In the genomic region with DNA sequence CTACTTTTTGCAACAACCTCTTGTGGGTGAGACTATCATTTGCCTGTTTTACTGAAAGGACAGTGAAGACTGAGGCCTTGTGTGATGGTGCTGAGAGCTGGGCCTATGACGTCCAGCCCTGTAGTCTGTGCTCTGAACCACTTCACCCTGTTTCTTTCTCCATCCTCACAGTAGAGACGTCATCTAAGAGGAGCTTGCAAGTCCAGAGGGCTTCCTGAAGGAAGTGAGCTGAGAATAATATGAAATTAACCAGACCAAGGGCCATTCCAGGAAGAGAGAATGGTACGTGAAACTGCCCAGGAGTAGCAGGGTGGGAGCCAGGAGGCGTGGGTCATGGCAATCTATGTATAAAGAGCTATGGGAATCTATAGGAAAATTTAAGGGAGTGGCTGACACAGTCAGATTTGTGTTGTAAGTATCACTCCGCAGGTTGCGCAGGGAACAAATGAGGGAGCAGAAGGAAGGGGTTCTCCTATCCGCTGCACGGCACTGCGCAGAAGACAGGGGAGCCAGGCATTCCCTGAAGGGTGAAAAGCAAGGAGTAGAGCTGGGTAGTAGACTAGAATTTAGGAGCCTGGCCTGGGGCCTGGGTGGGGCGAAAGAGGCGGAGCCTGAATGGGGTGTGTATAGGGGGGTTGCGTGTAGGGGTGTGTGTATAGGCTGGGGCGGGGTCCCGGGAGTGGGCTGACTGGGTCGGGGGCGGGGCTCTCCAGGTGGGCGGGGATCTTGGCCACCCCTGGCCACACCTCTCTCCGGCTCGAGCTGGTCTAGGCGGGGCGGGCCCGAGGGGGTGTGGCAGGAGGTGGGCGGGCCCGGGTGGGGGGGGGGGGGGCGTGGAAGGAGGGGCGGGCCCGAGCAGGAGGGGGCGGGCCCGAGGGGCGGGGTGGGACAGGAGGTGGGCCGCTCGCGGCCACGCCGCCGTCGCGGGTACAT, we compare ENCODE assay signal across 8 cellular contexts. TPM values are rescaled to one million over a fixed set of nuclear protein-coding genes. Genes with fewer than 3 reads are reported as not detected.
DNase-seq lines count a peak whose midpoint lies in the region; ATAC-seq, FAIRE-seq and TF ChIP-seq lines count a peak whose summit lies in the region.

A gene (plus strand): TSS at position 931 of the 933 bp plus-strand sequence. CDS start 2,688 bp downstream, outside the sequence.

- FAIRE-seq in A549 (lab: Jason Lieb, UNC) (no peak), GM18507 (lab: Jason Lieb, UNC) (no peak)

- H3K4me1 ChIP-seq in A549 (peaks cover 30% of the 10 kb centered on the region), OCI-LY7 (ENCODE audit: insufficient read depth, low read length, poor library complexity, severe bottlenecking) (peaks cover 27% of the 10 kb centered on the region), prostate gland (replicated peaks) (peaks cover 5% of the 10 kb centered on the region), uterus (peaks cover 0 to 6% of the 10 kb centered on the region in 2 donors)

- H3K9me3 ChIP-seq in A549 (no peaks in the 10 kb centered on the region), OCI-LY7 (ENCODE audit: low read length) (no peaks in the 10 kb centered on the region), prostate gland (no peaks in the 10 kb centered on the region), uterus (no peaks in the 10 kb centered on the region)

- H3K36me3 ChIP-seq in OCI-LY7 (ENCODE audit: insufficient read depth, low read length) (no peaks in the 10 kb centered on the region), prostate gland (no peaks in the 10 kb centered on the region), uterus (no peaks in the 10 kb centered on the region)

- no TSS peak for BruUV-seq in OCI-LY7 (replicated peaks; lab: Mats Ljungman, UMichigan)

- H3K27ac ChIP-seq in A549 (peak within 1 kb of the TSS; percentile 84 to 91), OCI-LY7 (ENCODE audit: low read depth, low read length, poor library complexity, severe bottlenecking) (peak within 1 kb of the TSS; percentile 59), prostate gland (peak within 1 kb of the TSS in 1 of 2 donors; percentile 12), uterus (peak within 1 kb of the TSS in 1 of 2 donors; percentile 22)

- no peak for TF ChIP-seq POLR2A in A549 (IDR thresholded peaks at IDR 0.05; ENCODE audit: low read length)
- no peak for TF ChIP-seq POLR2A in prostate gland (IDR thresholded peaks at IDR 0.05)
- TF ChIP-seq POLR2A in uterus (IDR thresholded peaks at IDR 0.05): no peak

- peak; percentile 79 to 85 for DNase-seq in A549 (ENCODE audit: low read depth in 1 of 2, low spot score in 1 of 2)
- DNase-seq in GM18507 (ENCODE audit: extremely low spot score, insufficient read length, low read depth): peak; percentile 81
- DNase-seq in OCI-LY7 (ENCODE audit: low spot score): peak; percentile 82
- DNase-seq in activated T-helper 9 cell treated with anti-CD3 and anti-CD28 coated beads, Interleukin-2, amount 50 U/mL, for 16 hours (ENCODE audit: low read depth): peak; percentile 53
- DNase-seq in glomerular visceral epithelial cell (ENCODE audit: extremely low spot score): peak; percentile 86
- DNase-seq in prostate gland (ENCODE audit: low spot score): peak; percentile 62
- DNase-seq in uterus: peak; percentile 70 to 73

- no peaks in the 10 kb centered on the region for H3K79me2 ChIP-seq in OCI-LY7 (ENCODE audit: insufficient read depth, low read depth, low read length)

- H3K4me3 ChIP-seq in A549 (peak within 1 kb of the TSS; percentile 51), OCI-LY7 (ENCODE audit: low read depth, low read length, poor library complexity, severe bottlenecking) (peak within 1 kb of the TSS; percentile 66), prostate gland (peak within 1 kb of the TSS; percentile 34 to 38), uterus (peak within 1 kb of the TSS; percentile 12 to 44)

- ATAC-seq in A549 (peak; percentile 54 to 70), HG03139 (IDR thresholded peaks at IDR 0.05; ENCODE audit: unreplicated experiment) (peak; percentile 42)

- TF ChIP-seq EP300 in A549 (IDR thresholded peaks at IDR 0.05): no peak

- H2AFZ ChIP-seq in OCI-LY7 (ENCODE audit: low read length): peak within 1 kb of the TSS; percentile 69

- no peaks in the 10 kb centered on the region for H3K27me3 ChIP-seq in prostate gland (replicated peaks; ENCODE audit: insufficient read depth)
- no peaks in the 10 kb centered on the region for H3K27me3 ChIP-seq in uterus

- POLR2A ChIA-PET in A549 (lab: Yijun Ruan, JAX) (interaction anchor here (0.7 to 1.0 kb wide), 3 partner anchors 9 to 431 kb away, joined by 3 to 6 read pairs (median 3); no protein-coding TSS in a partner anchor), OCI-LY7 (lab: Charles Lee) (interaction anchor here (0.5 to 1.9 kb wide), 7 partner anchors 14 to 626 kb away, joined by 3 to 9 read pairs (median 3); no protein-coding TSS in a partner anchor)

- no peaks in the 10 kb centered on the region for H3K9me2 ChIP-seq in OCI-LY7 (ENCODE audit: insufficient read depth, low read length)

- 52% methylated on average over 12 of the region's 38 CpGs for WGBS in A549 (ENCODE audit: missing lambda C conversion rate)
- 33% methylated on average over 19 of the region's 38 CpGs for WGBS in prostate gland

- TF ChIP-seq CTCF in A549 (IDR thresholded peaks at IDR 0.05) (no peak), OCI-LY7 (conservative IDR thresholded peaks at IDR 0.05; ENCODE audit: low read length) (no peak), prostate gland (IDR thresholded peaks at IDR 0.05) (no peak), uterus (IDR thresholded peaks at IDR 0.05) (no peak)

- peak within 1 kb of the TSS; percentile 91 for H3K4me2 ChIP-seq in A549
- peak within 1 kb of the TSS; percentile 83 for H3K4me2 ChIP-seq in OCI-LY7 (ENCODE audit: low read length)

- CTCF ChIA-PET in A549 (lab: Yijun Ruan, JAX) (interaction anchor here (0.5 to 13.8 kb wide), 11 partner anchors 8 to 425 kb away, joined by 3 to 111 read pairs (median 4); no protein-coding TSS in a partner anchor), OCI-LY7 (lab: Charles Lee; ENCODE audit: unreplicated experiment) (interaction anchor here (0.6 to 1.0 kb wide), 4 partner anchors 15 to 26 kb away, joined by 3 to 4 read pairs (median 3); no protein-coding TSS in a partner anchor)

- no peaks in the 10 kb centered on the region for H4K20me1 ChIP-seq in OCI-LY7 (ENCODE audit: insufficient read depth, low read length)

- no peak for TF ChIP-seq RAD21 in A549 (conservative IDR thresholded peaks at IDR 0.05 in 1 of 2, IDR thresholded peaks at IDR 0.05 in 1 of 2)

- intact Hi-C loops in OCI-LY7 (cut with micrococcal nuclease; ENCODE audit: unreplicated experiment) (loop anchor here (1.0 to 10.0 kb wide), 2 partner anchors 80 to 421 kb away; a partner anchor contains a TSS), prostate gland (cut with DNase I) (no loop called here), uterus (cut with DNase I; ENCODE audit: low total_unique reads) (no loop called here)

TF ChIP-seq in A549, 52 proteins besides CTCF, POLR2A, EP300 and RAD21:
- TF ChIP-seq HDAC2 (IDR thresholded peaks at IDR 0.05) (no peak), TFCP2L1 (CRISPR knock-in tag; IDR thresholded peaks at IDR 0.05) (no peak), ZNF302 (CRISPR knock-in tag; IDR thresholded peaks at IDR 0.05) (no peak), MAFK (IDR thresholded peaks at IDR 0.05; ENCODE audit: partially characterized antibody) (no peak), HEYL (CRISPR knock-in tag; IDR thresholded peaks at IDR 0.05) (no peak), CBX2 (IDR thresholded peaks at IDR 0.05; ENCODE audit: borderline replicate concordance, low read depth) (no peak), KDM1A (IDR thresholded peaks at IDR 0.05; ENCODE audit: low read depth) (no peak), JUNB (IDR thresholded peaks at IDR 0.05) (no peak)

RNA-seq across cellular contexts. Expression of the gene that starts here (rescaled TPM):
- 31.8 and 34.7 TPM in 2 replicates for polyA plus RNA-seq in A549 (2011; rRNA removed)
- 42.7 and 58.2 TPM in 2 replicates for polyA plus RNA-seq in A549 (2012; cell fraction: cytosol; rRNA removed)
- polyA plus RNA-seq in A549 (2012; cell fraction: nucleus; rRNA removed): 140 and 196 TPM in 2 replicates
- polyA plus RNA-seq in A549 (2017; fragmentation: RNase III; extraction: RNeasy Plus Mini Kit Qiagen cat#74134 plus additional on column Dnase treatment): 28.5 to 45.2 TPM (median 39.3 TPM) in 3 replicates
- polyA minus RNA-seq in A549 (2011; rRNA and poly(A)+ RNA removed): 46.7 and 47.0 TPM in 2 replicates
- 0.39 and 1.2 TPM in 2 replicates for total RNA-seq in OCI-LY7 (2014; rRNA removed; shearing (Covaris generic))
- total RNA-seq in OCI-LY7 (2022): 3.5 and 4.5 TPM in 2 replicates
- total RNA-seq in prostate gland: 1 to 10 TPM; 2.2 to 7.1 TPM
- 10 to 100 TPM in 1 of 4 donors, 1 to 10 TPM in 1, under 1 TPM in 2; under 0.01 to 18.8 (median 1.5) TPM for total RNA-seq in uterus
